In the genomic region with DNA sequence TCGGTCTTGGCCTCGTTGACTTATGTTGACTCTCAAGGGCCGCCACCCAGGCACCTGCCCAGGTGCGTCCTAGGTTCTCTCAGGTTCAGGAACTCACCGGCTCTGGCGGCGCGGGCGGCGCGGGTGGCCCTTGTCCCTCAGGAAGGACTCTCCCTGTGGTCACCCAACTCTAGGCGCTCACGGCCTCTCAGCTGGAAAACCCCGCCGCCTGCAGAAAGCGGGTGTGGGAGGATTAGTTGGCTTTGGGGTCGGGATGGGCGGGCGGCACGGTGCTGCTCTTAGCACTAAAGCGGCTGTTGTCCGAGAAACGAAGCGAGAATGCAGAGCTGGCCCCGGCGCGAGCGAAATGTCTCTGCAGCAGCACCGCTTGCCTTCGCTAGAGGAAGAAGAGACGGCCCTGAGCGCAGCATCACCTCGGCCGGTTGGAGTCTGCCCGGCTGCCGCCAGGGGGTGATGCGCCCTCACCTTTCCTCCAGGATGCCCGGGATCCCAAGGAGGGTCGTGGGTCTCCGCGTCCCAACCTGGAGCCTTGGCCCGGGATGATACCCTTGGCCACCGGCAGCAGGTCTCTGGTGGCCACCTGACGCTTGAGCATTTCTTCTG, we compare ENCODE assay signal across 8 cellular contexts. TPM values are rescaled to one million over a fixed set of nuclear protein-coding genes. Genes with fewer than 3 reads are reported as not detected.
DNase-seq lines count a peak whose midpoint lies in the region; ATAC-seq and TF ChIP-seq lines count a peak whose summit lies in the region.

No MANE protein-coding gene starts in this region.

- H3K9ac ChIP-seq in IMR-90 (ENCODE audit: low read depth, low read length) (no peak overlapping the region), neural progenitor cell (no peak overlapping the region)

- H3K18ac ChIP-seq in IMR-90 (ENCODE audit: low read depth, low read length), result no peak overlapping the region

- no peaks in the 10 kb centered on the region for H3K36me3 ChIP-seq in IMR-90 (ENCODE audit: control insufficient read depth, insufficient read depth, low read length)
- H3K36me3 ChIP-seq in neural progenitor cell, result no peaks in the 10 kb centered on the region

- no peak overlapping the region for H3K27ac Mint-ChIP-seq in neural progenitor cell

- peak overlapping the region; percentile 54 for H3K4me3 Mint-ChIP-seq in neural progenitor cell

- peak overlapping the region; percentile 60 for H2AFZ ChIP-seq in IMR-90 (replicated peaks; ENCODE audit: low read length, poor library complexity)
- peak overlapping the region; percentile 89 for H2AFZ ChIP-seq in neural progenitor cell (replicated peaks)

- no peak overlapping the region for H2BK20ac ChIP-seq in IMR-90 (ENCODE audit: low read depth, low read length)

- H3K79me1 ChIP-seq in IMR-90 (ENCODE audit: low read depth in 1 of 2, low read length in 2 of 2), result no peaks in the 10 kb centered on the region

- H2BK15ac ChIP-seq in IMR-90 (ENCODE audit: low read depth, low read length), result no peak overlapping the region

- no peak overlapping the region for H4K5ac ChIP-seq in IMR-90 (ENCODE audit: low read depth, low read length)

- no peak overlapping the region for H3K4me3 ChIP-seq in IMR-90 (ENCODE audit: insufficient read depth, low read depth, low read length)
- peak overlapping the region; percentile 29 for H3K4me3 ChIP-seq in neural progenitor cell

- no peak overlapping the region for H4K8ac ChIP-seq in IMR-90 (ENCODE audit: low read depth in 2 of 2, low read length in 2 of 2)

- intact Hi-C loops in IMR-90 (cut with micrococcal nuclease), result loop anchor here (1.0 kb wide), 1 partner anchor 175 kb away; no protein-coding TSS in a partner anchor

- no peak overlapping the region for H3K27ac ChIP-seq in IMR-90 (ENCODE audit: insufficient read depth, low read length)
- no peak overlapping the region for H3K27ac ChIP-seq in neural progenitor cell

- no peaks in the 10 kb centered on the region for H3K79me2 ChIP-seq in neural progenitor cell (ENCODE audit: low read depth)

- peak; percentile 63 for TF ChIP-seq RAD21 in IMR-90 (IDR thresholded peaks at IDR 0.05; ENCODE audit: low read length)

- H3F3A ChIP-seq in neural progenitor cell (ENCODE audit: low read depth), result no peaks in the 10 kb centered on the region

- no peak overlapping the region for H4K91ac ChIP-seq in IMR-90 (ENCODE audit: insufficient read depth, low read depth, low read length)

- TF ChIP-seq CTCF in IMR-90 (conservative IDR thresholded peaks at IDR 0.05; ENCODE audit: low read depth, low read length) (peak; percentile 55), neural progenitor cell (IDR thresholded peaks at IDR 0.05) (peak; percentile 81)

- POLR2A ChIA-PET in IMR-90 (lab: Charles Lee; ENCODE audit: unreplicated experiment), result no interaction called here

- H3K9me3 Mint-ChIP-seq in neural progenitor cell, result peaks cover 5% of the 10 kb centered on the region

- H3K36me3 Mint-ChIP-seq in neural progenitor cell, result no peaks in the 10 kb centered on the region

- no peak overlapping the region for H3K23ac ChIP-seq in IMR-90 (ENCODE audit: low read depth, low read length)

- peaks cover 47% of the 10 kb centered on the region for H3K4me1 Mint-ChIP-seq in neural progenitor cell

- no peaks in the 10 kb centered on the region for H3K9me3 ChIP-seq in IMR-90 (ENCODE audit: control insufficient read depth, insufficient read depth, low read length)
- H3K9me3 ChIP-seq in neural progenitor cell (ENCODE audit: low read depth), result no peaks in the 10 kb centered on the region

- dilution Hi-C loops in IMR-90 (cut with HindIII; ENCODE audit: low sequenced_read_pairs, unreplicated experiment), result no loop called here

- H2BK5ac ChIP-seq in IMR-90 (ENCODE audit: low read depth, low read length, poor library complexity, severe bottlenecking), result no peak overlapping the region

- H3K4ac ChIP-seq in IMR-90 (ENCODE audit: low read depth, low read length), result no peak overlapping the region

- H3K27me3 Mint-ChIP-seq in neural progenitor cell (ENCODE audit: insufficient read depth, low read depth), result peaks cover 11% of the 10 kb centered on the region

- H3K4me1 ChIP-seq in IMR-90 (ENCODE audit: control insufficient read depth, insufficient read depth, low read length) (no peaks in the 10 kb centered on the region), neural progenitor cell (no peaks in the 10 kb centered on the region)

- H3K14ac ChIP-seq in IMR-90 (replicated peaks; ENCODE audit: low read depth, low read length), result no peak overlapping the region

- CTCF ChIA-PET in IMR-90 (lab: Yijun Ruan, JAX), result interaction anchor here (0.8 to 2.9 kb wide), 3 partner anchors 161 to 175 kb away, joined by 3 to 11 read pairs (median 3); no protein-coding TSS in a partner anchor

- no peak overlapping the region for H2AK5ac ChIP-seq in IMR-90 (ENCODE audit: low read depth, low read length)

- H3K4me2 ChIP-seq in IMR-90 (ENCODE audit: low read depth, low read length) (no peak overlapping the region; the same call in 1 of the 2 replicates), neural progenitor cell (peak overlapping the region; percentile 70)

- H3K56ac ChIP-seq in IMR-90 (ENCODE audit: extremely low read depth, insufficient read depth, low read length), result no peak overlapping the region

- H4K20me1 ChIP-seq in IMR-90 (ENCODE audit: insufficient read depth, low read length) (no peaks in the 10 kb centered on the region), neural progenitor cell (ENCODE audit: low read depth) (no peaks in the 10 kb centered on the region)

- peaks cover 25% of the 10 kb centered on the region for H3K27me3 ChIP-seq in IMR-90 (ENCODE audit: control insufficient read depth, insufficient read depth, low read length)
- H3K27me3 ChIP-seq in neural progenitor cell, result peaks cover 41% of the 10 kb centered on the region

- TF ChIP-seq POLR2A in IMR-90 (IDR thresholded peaks at IDR 0.05; ENCODE audit: low read depth, low read length), result no peak

- no peak overlapping the region for H2BK120ac ChIP-seq in IMR-90 (ENCODE audit: low read depth, low read length)

- DNase-seq in G401 (ENCODE audit: low spot score) (peak; percentile 51), IMR-90 (peak; percentile 12), germinal center (ENCODE audit: low spot score) (peak; percentile 74), neural progenitor cell (ENCODE audit: low spot score) (peak; percentile 89), OCI-M1 (lab: John Stamatoyannopoulos, UW) (no peak), 8988T (no peak)
- DNase-seq in activated T-cell treated with anti-CD3 and anti-CD28 coated beads, Interleukin-2, amount 50 U/mL, for 1 hour, result peak; percentile 38

- BruUV-seq in IMR-90 (replicated peaks; lab: Mats Ljungman, UMichigan), result no TSS peak

- no peaks in the 10 kb centered on the region for H3K9me1 ChIP-seq in IMR-90 (ENCODE audit: insufficient read depth, low read length)

- 2% methylated on average over 21 of the region's 44 CpGs; no CpG with 5 or more reads in 1 of the 2 experiments for WGBS in IMR-90 (ENCODE audit: extremely low coverage in 2 of 2, insufficient read length in 1 of 2), 2 experiments

- peak; percentile 72 for ATAC-seq in IMR-90 (ENCODE audit: low read depth)
- ATAC-seq in GM18873 (IDR thresholded peaks at IDR 0.05; ENCODE audit: low FRiP score, unreplicated experiment), result no peak

- no peak overlapping the region for H2AK9ac ChIP-seq in IMR-90 (replicated peaks; ENCODE audit: low read depth, low read length, poor library complexity)

- in situ Hi-C loops in G401 (cut with HindIII; ENCODE audit: low sequenced_read_pairs), result no loop called here
- in situ Hi-C loops in IMR-90 (cut with MboI; ENCODE audit: low sequenced_read_pairs), result no loop called here

TF ChIP-seq in IMR-90, 13 proteins besides CTCF, POLR2A, EP300 and RAD21:
- TF ChIP-seq SMC3 (IDR thresholded peaks at IDR 0.05; ENCODE audit: low read depth, low read length) (peak; percentile 46), CHD1 (IDR thresholded peaks at IDR 0.05; ENCODE audit: low read depth, low read length) (no peak), RCOR1 (IDR thresholded peaks at IDR 0.05; ENCODE audit: insufficient replicate concordance, low read length) (no peak), NFE2L2 (IDR thresholded peaks at IDR 0.05; ENCODE audit: low read depth, low read length) (no peak), BHLHE40 (IDR thresholded peaks at IDR 0.05; ENCODE audit: low read depth, low read length) (no peak), CEBPB (IDR thresholded peaks at IDR 0.05; ENCODE audit: low read depth, low read length) (no peak)

RNA-seq across cellular contexts. Expression of a gene that starts 8.1 kb away (rescaled TPM):
- total RNA-seq in G401 (2014; rRNA removed; shearing (Covaris generic)), result 25.7 and 34.7 TPM in 2 replicates
- total RNA-seq in IMR-90 (2012; rRNA removed) (16.4 and 16.8 TPM in 2 replicates), neural progenitor cell (ENCODE audit: low replicate concordance) (38.3 and 54.4 TPM in 2 replicates)
- 8.2 and 8.4 TPM in 2 replicates for polyA plus RNA-seq in IMR-90 (2012; rRNA removed)
- polyA plus RNA-seq in IMR-90 (2012; cell fraction: cytosol; rRNA removed), result 2.2 and 3.5 TPM in 2 replicates
- polyA plus RNA-seq in IMR-90 (2012; cell fraction: nucleus; rRNA removed; ENCODE audit: low replicate concordance), result 1.9 and 10.5 TPM in 2 replicates

RNA-seq across cellular contexts. Expression of a gene that starts 44.9 kb away (rescaled TPM):
- 33.8 and 47.7 TPM in 2 replicates for total RNA-seq in G401 (2014; rRNA removed; shearing (Covaris generic))
- total RNA-seq in IMR-90 (2012; rRNA removed) (25.6 and 33.1 TPM in 2 replicates), neural progenitor cell (ENCODE audit: low replicate concordance) (42.8 and 47.7 TPM in 2 replicates)
- polyA plus RNA-seq in IMR-90 (2012; rRNA removed), result 10.7 and 11.3 TPM in 2 replicates
- 4.6 and 8.6 TPM in 2 replicates for polyA plus RNA-seq in IMR-90 (2012; cell fraction: cytosol; rRNA removed)
- polyA plus RNA-seq in IMR-90 (2012; cell fraction: nucleus; rRNA removed; ENCODE audit: low replicate concordance), result 6.1 and 14.9 TPM in 2 replicates

Comparison
In these comparisons a context has a peak if more than half of its experiments do, and no peak if none do; other contexts are left out.
1. DNase-seq: peak in G401 (single experiment), IMR-90 (single experiment), activated T-cell treated with anti-CD3 and anti-CD28 coated beads, Interleukin-2, amount 50 U/mL, for 1 hour (single experiment), germinal center (single experiment) and neural progenitor cell (single experiment); none in OCI-M1 (single experiment) and 8988T (single experiment).